In genomic region chr12:57238854-57239554, GRCh38 we compare ENCODE assay signal across 8 cellular contexts. TPM values are rescaled to one million over a fixed set of nuclear protein-coding genes. Genes with fewer than 3 reads are reported as not detected.
DNase-seq lines count a peak whose midpoint lies in the region; ATAC-seq and TF ChIP-seq lines count a peak whose summit lies in the region.

No MANE protein-coding gene starts in this region.

- CTCF ChIA-PET in AG04450 (lab: Charles Lee): interaction anchor here (0.7 to 10.5 kb wide), 9 partner anchors 9 to 170 kb away, joined by 3 to 161 read pairs (median 6); partner anchors contain the start of genes NXPH4, SHMT2 and STAC3

- peak overlapping the region; percentile 68 for H3K4me3 ChIP-seq in AG04450 (ENCODE audit: low read depth, low read length)

- H3K27ac ChIP-seq in AG04450 (ENCODE audit: low read depth, low read length): peak overlapping the region; percentile 89

- peak; percentile 100 for TF ChIP-seq CTCF in AG04450 (IDR thresholded peaks at IDR 0.05; ENCODE audit: low read depth, low read length)

- peak; percentile 20 for TF ChIP-seq POLR2A in GM18526 (IDR thresholded peaks at IDR 0.05; ENCODE audit: extremely low read depth, insufficient read length)

- POLR2A ChIA-PET in AG04450 (lab: Yijun Ruan, JAX): interaction anchor here (0.7 to 4.5 kb wide), 3 partner anchors 9 to 104 kb away, joined by 3 to 58 read pairs (median 4); partner anchors contain the start of gene SHMT2

- peaks cover 20% of the 10 kb centered on the region for H3K27me3 ChIP-seq in AG04450 (ENCODE audit: control insufficient read depth, insufficient read depth, low read length)

- DNase-seq in AG04450 (ENCODE audit: low read depth, low spot score): peak; percentile 72
- DNase-seq in NCI-H2196 treated with DMSO at 0.1 percent for 48 hours (lab: John Stamatoyannopoulos, UW; ENCODE audit: unreplicated experiment): peak; percentile 77
- peak; percentile 79 for DNase-seq in activated CD4-positive, CD25-positive, alpha-beta regulatory T cell treated with anti-CD3 and anti-CD28 coated beads, Interleukin-2, amount 50 U/mL, for 16 hours (ENCODE audit: low read depth, low spot score)
- peak; percentile 93 for DNase-seq in cerebellum (ENCODE audit: low spot score)
- DNase-seq in kidney tubule cell (ENCODE audit: low spot score): peak; percentile 87
- peak; percentile 71 to 81 (median 78) for DNase-seq in stimulated activated CD4-positive, alpha-beta T cell treated with anti-CD3 and anti-CD28 coated beads, Interleukin-1b, Interleukin-23, amount 100 ng/mL, for 24 hours (ENCODE audit: low read depth in 4 of 4, low spot score in 1 of 4)

- peak; percentile 38 for ATAC-seq in HG03066 (IDR thresholded peaks at IDR 0.05; ENCODE audit: low read depth, unreplicated experiment)

- peaks cover 3% of the 10 kb centered on the region; the same call in 1 of the 2 replicates for H3K9me3 ChIP-seq in AG04450 (ENCODE audit: control insufficient read depth, insufficient read depth, low read length)

RNA-seq across cellular contexts. Expression of gene SHMT2, which starts 9.5 kb away (rescaled TPM):
- polyA plus RNA-seq in AG04450 (2011; rRNA removed): 266 and 314 TPM in 2 replicates
- 213 and 339 TPM in 2 replicates for polyA minus RNA-seq in AG04450 (2011; rRNA and poly(A)+ RNA removed)
- total RNA-seq in cerebellum: 34.8 TPM

RNA-seq across cellular contexts. Expression of gene STAC3, which starts 12.0 kb away (rescaled TPM):
- 0.25 and 0.65 TPM in 2 replicates for polyA plus RNA-seq in AG04450 (2011; rRNA removed)
- 0.60 and 1.6 TPM in 2 replicates for polyA minus RNA-seq in AG04450 (2011; rRNA and poly(A)+ RNA removed)
- total RNA-seq in cerebellum: 0.54 TPM

RNA-seq across cellular contexts. Expression of gene NXPH4, which starts 22.4 kb away (rescaled TPM):
- 0.79 and 1.0 TPM in 2 replicates for polyA plus RNA-seq in AG04450 (2011; rRNA removed)
- 0.61 and 1.4 TPM in 2 replicates for polyA minus RNA-seq in AG04450 (2011; rRNA and poly(A)+ RNA removed)
- 11.0 TPM for total RNA-seq in cerebellum

Comparison
In these comparisons a context has a peak if more than half of its experiments do, and no peak if none do; other contexts are left out.
1. Peak in every context shown above with its lines: DNase-seq, ATAC-seq, H3K4me3 ChIP-seq and H3K27ac ChIP-seq.